In genomic region chr3:15161113-15161512, GRCh38 we compare ENCODE assay signal across 28 cellular contexts.
"Had no signal": no experiment of that assay in that cellular context is flagged by ENCODE, and none has a peak within 500 bp of the region (broad histone marks: within the 10 kb centered on the region; RNA-seq: fewer than 3 reads in every experiment).

No MANE protein-coding gene starts in this region.

- H3K4me3 ChIP-seq: adrenal gland, SJCRH30 had no signal

- H3K27me3 ChIP-seq: adrenal gland, SJCRH30 had no signal

- H3K9ac ChIP-seq: SK-N-SH had no signal

- H3K9me3 ChIP-seq: adrenal gland, SK-N-SH had no signal

- H3K36me3 ChIP-seq: adrenal gland, SJCRH30, WERI-Rb-1 had no signal

- ATAC-seq: activated CD4-positive, CD25-positive, alpha-beta regulatory T cell treated with anti-CD3 and anti-CD28 coated beads, Interleukin-2, amount 50 U/mL, for 24 hours; activated CD8-positive, alpha-beta T cell treated with anti-CD3 and anti-CD28 coated beads for 36 hours; activated T-cell treated with anti-CD3 and anti-CD28 coated beads, Interleukin-2, amount 50 U/mL, for 72 hours; Panc1; Right ventricle myocardium inferior had no signal

- H3K27ac ChIP-seq: adrenal gland, SJCRH30, WERI-Rb-1 had no signal

- DNase-seq: activated CD4-positive, alpha-beta T cell treated with anti-CD3 and anti-CD28 coated beads for 4 hours; activated CD8-positive, alpha-beta memory T cell treated with anti-CD3 and anti-CD28 coated beads, Interleukin-2, amount 50 U/mL, for 4 hours; activated CD8-positive, alpha-beta T cell treated with anti-CD3 and anti-CD28 coated beads for 36 hours; activated gamma-delta T cell treated with Interleukin-2 at 50 U/mL for 16 hours; activated naive CD4-positive, alpha-beta T cell treated with anti-CD3 and anti-CD28 coated beads, Interleukin-2, amount 10 ng/mL, durations not matched to agents 7 days and 5 days; activated naive CD8-positive, alpha-beta T cell treated with anti-CD3 and anti-CD28 coated beads for 36 hours; activated T-cell treated with anti-CD3 and anti-CD28 coated beads, Interleukin-2, amount 50 U/mL, for 72 hours; adrenal gland; anterior cingulate cortex; cerebellar nuclear complex; NCI-H1048; NCI-H146; NCI-H1930; NCI-H2107; NCI-H2171 treated with DMSO at 0.1 percent for 48 hours; NCI-H226; NCI-H510A; NCI-H69; NK-92 treated with Interleukin-12 subunit alpha and Interleukin-12 subunit beta, amount 100 ng/mL, for 24 hours; OCI-M1; RPMI8226; SJCRH30; SK-N-SH; T-helper 1 cell; WERI-Rb-1 had no signal

- H3K4me1 ChIP-seq: adrenal gland, SJCRH30 had no signal

- H3K4me2 ChIP-seq: SK-N-SH had no signal
